Comparison of ENCODE assay signal across 9 cellular contexts in genomic region chr17:81429353-81429774, GRCh38. TPM values are rescaled to one million over a fixed set of nuclear protein-coding genes. Genes with fewer than 3 reads are reported as not detected.
DNase-seq lines count a peak whose midpoint lies in the region; ATAC-seq, FAIRE-seq and TF ChIP-seq lines count a peak whose summit lies in the region.
"Had no signal": no experiment of that assay in that cellular context is flagged by ENCODE, and none has a peak within 500 bp of the region (broad histone marks: within the 10 kb centered on the region; RNA-seq: fewer than 3 reads in every experiment).

No MANE protein-coding gene starts in this region.

- no peak overlapping the region for H2AFZ ChIP-seq in keratinocyte (ENCODE audit: control insufficient read depth, low read length)

- intact Hi-C loops in CD4-positive, alpha-beta T cell (cut with DNase I, micrococcal nuclease): no loop called here
- intact Hi-C loops in ascending aorta (cut with DNase I): loop anchor here (2.0 to 5.0 kb wide), 2 partner anchors 51 to 168 kb away; no protein-coding TSS in a partner anchor

- peak; percentile 10 for ATAC-seq in CD4-positive, alpha-beta T cell (ENCODE audit: poor library complexity)
- ATAC-seq in HG02588 (IDR thresholded peaks at IDR 0.05; ENCODE audit: unreplicated experiment) (no peak), GM18502 (IDR thresholded peaks at IDR 0.05; ENCODE audit: poor library complexity, unreplicated experiment) (no peak)

- no peak overlapping the region for H3K27ac ChIP-seq in CD4-positive, alpha-beta T cell (ENCODE audit: low read depth, low read length)
- H3K27ac ChIP-seq in ascending aorta (peak overlapping the region; percentile 70 to 75), keratinocyte (ENCODE audit: control insufficient read depth, insufficient read depth, low read length) (no peak overlapping the region)
- H3K27ac ChIP-seq: cardiac muscle cell had no signal

- H3K27me3 Mint-ChIP-seq in CD4-positive, alpha-beta T cell: peaks cover 15% of the 10 kb centered on the region
- H3K27me3 Mint-ChIP-seq in activated CD4-positive, alpha-beta T cell treated with anti-CD3 and anti-CD28 coated beads, Interleukin-2, amount 10 ng/mL, durations not matched to agents 7 days and 5 days: peaks cover 17% of the 10 kb centered on the region

- H3K9me3 Mint-ChIP-seq in CD4-positive, alpha-beta T cell: no peaks in the 10 kb centered on the region
- H3K9me3 Mint-ChIP-seq in activated CD4-positive, alpha-beta T cell treated with anti-CD3 and anti-CD28 coated beads, Interleukin-2, amount 10 ng/mL, durations not matched to agents 7 days and 5 days: no peaks in the 10 kb centered on the region

- no peak overlapping the region for H3K9ac ChIP-seq in keratinocyte (ENCODE audit: control insufficient read depth, extremely low read depth, insufficient read depth, low read length)

- H3K4me2 ChIP-seq in keratinocyte (ENCODE audit: control insufficient read depth, extremely low read depth, insufficient read depth, low read depth, low read length): peak overlapping the region; percentile 22

- no peaks in the 10 kb centered on the region for H3K79me2 ChIP-seq in keratinocyte (ENCODE audit: control insufficient read depth, insufficient read depth, low read length)

- dilution Hi-C loops in keratinocyte (cut with MboI; ENCODE audit: extremely low pct_ligation_motif_present, low sequenced_read_pairs): no loop called here

- no peak for TF ChIP-seq CTCF in CD4-positive, alpha-beta T cell (IDR thresholded peaks at IDR 0.05)
- TF ChIP-seq CTCF in ascending aorta (IDR thresholded peaks at IDR 0.05) (no peak), keratinocyte (optimal IDR thresholded peaks at IDR 0.05 in 1 of 3, IDR thresholded peaks at IDR 0.05 in 1 of 3, conservative IDR thresholded peaks at IDR 0.05 in 1 of 3; ENCODE audit: extremely low read depth in 1 of 3, insufficient read depth in 2 of 3, low read length in 3 of 3) (no peak)

- no peak for FAIRE-seq in keratinocyte (lab: Jason Lieb, UNC)

- H3K27me3 ChIP-seq in CD4-positive, alpha-beta T cell (ENCODE audit: control insufficient read depth, insufficient read depth, low read length): peaks cover 56% of the 10 kb centered on the region
- no peaks in the 10 kb centered on the region for H3K27me3 ChIP-seq in ascending aorta
- peaks cover 39% of the 10 kb centered on the region for H3K27me3 ChIP-seq in keratinocyte (ENCODE audit: control insufficient read depth, extremely low read depth, insufficient read depth, low read length)
- H3K27me3 ChIP-seq: cardiac muscle cell had no signal

- H3K9me3 ChIP-seq in CD4-positive, alpha-beta T cell (ENCODE audit: control insufficient read depth, low read length): no peaks in the 10 kb centered on the region
- H3K9me3 ChIP-seq in ascending aorta: no peaks in the 10 kb centered on the region
- H3K9me3 ChIP-seq in keratinocyte (ENCODE audit: control insufficient read depth, low read depth, low read length): peaks cover 8% of the 10 kb centered on the region

- H3K4me3 ChIP-seq in ascending aorta (peak overlapping the region; percentile 37 to 50), keratinocyte (ENCODE audit: control insufficient read depth in 2 of 3, extremely low read depth in 1 of 3, insufficient read depth in 2 of 3, low read depth in 1 of 3, low read length in 3 of 3) (peak overlapping the region in 1 of 3 experiments; percentile 3)
- H3K4me3 ChIP-seq: cardiac muscle cell had no signal

- peaks cover 28 to 49% of the 10 kb centered on the region in 2 donors for H3K4me1 ChIP-seq in ascending aorta
- peaks cover 16% of the 10 kb centered on the region for H3K4me1 ChIP-seq in keratinocyte (ENCODE audit: control insufficient read depth, extremely low read depth, insufficient read depth, low read length)

- peaks cover 6% of the 10 kb centered on the region for H3K4me1 Mint-ChIP-seq in CD4-positive, alpha-beta T cell (ENCODE audit: low read depth)
- H3K4me1 Mint-ChIP-seq in activated CD4-positive, alpha-beta T cell treated with anti-CD3 and anti-CD28 coated beads, Interleukin-2, amount 10 ng/mL, durations not matched to agents 7 days and 5 days: no peaks in the 10 kb centered on the region

- H3K27ac Mint-ChIP-seq in CD4-positive, alpha-beta T cell: no peak overlapping the region
- H3K27ac Mint-ChIP-seq in activated CD4-positive, alpha-beta T cell treated with anti-CD3 and anti-CD28 coated beads, Interleukin-2, amount 10 ng/mL, durations not matched to agents 7 days and 5 days: no peak overlapping the region

- CTCF ChIA-PET in CD4-positive, alpha-beta T cell (lab: Charles Lee): interaction anchor here (1.0 to 1.1 kb wide), 2 partner anchors 55 to 138 kb away, joined by 3 read pairs; no protein-coding TSS in a partner anchor
- CTCF ChIA-PET in activated CD4-positive, alpha-beta T cell treated with anti-CD3 and anti-CD28 coated beads, Interleukin-2, amount 10 ng/mL, durations not matched to agents 7 days and 5 days (lab: Charles Lee): interaction anchor here (1.1 to 1.6 kb wide), 6 partner anchors 11 to 120 kb away, joined by 3 to 4 read pairs (median 3); no protein-coding TSS in a partner anchor

- no peaks in the 10 kb centered on the region for H3K36me3 Mint-ChIP-seq in CD4-positive, alpha-beta T cell (ENCODE audit: low read depth)
- H3K36me3 Mint-ChIP-seq in activated CD4-positive, alpha-beta T cell treated with anti-CD3 and anti-CD28 coated beads, Interleukin-2, amount 10 ng/mL, durations not matched to agents 7 days and 5 days (ENCODE audit: low read depth): no peaks in the 10 kb centered on the region

- no peaks in the 10 kb centered on the region for H3K9me1 ChIP-seq in keratinocyte (ENCODE audit: control insufficient read depth, extremely low read depth, insufficient read depth, low read length)

- DNase-seq in CD4-positive, alpha-beta T cell: peak in 1 of 10 experiments; percentile 15
- DNase-seq in NCI-H1105 (lab: John Stamatoyannopoulos, UW) (peak; percentile 81), ascending aorta (ENCODE audit: low spot score in 2 of 2) (peak in 1 of 2 donors; percentile 88), keratinocyte (ENCODE audit: low read depth, low spot score) (no peak), ureter (ENCODE audit: low spot score) (peak; percentile 85)
- no peak for DNase-seq in activated CD4-positive, alpha-beta T cell treated with anti-CD3 and anti-CD28 coated beads, Interleukin-2, amount 10 ng/mL, durations not matched to agents 7 days and 5 days

- H3K4me3 Mint-ChIP-seq in CD4-positive, alpha-beta T cell: no peak overlapping the region
- H3K4me3 Mint-ChIP-seq in activated CD4-positive, alpha-beta T cell treated with anti-CD3 and anti-CD28 coated beads, Interleukin-2, amount 10 ng/mL, durations not matched to agents 7 days and 5 days: no peak overlapping the region

- H3K36me3 ChIP-seq in ascending aorta (no peaks in the 10 kb centered on the region), keratinocyte (ENCODE audit: control insufficient read depth in 2 of 2, extremely low read depth in 1 of 2, insufficient read depth in 2 of 2, low read length in 2 of 2) (no peaks in the 10 kb centered on the region)
- H3K36me3 ChIP-seq: cardiac muscle cell had no signal

- POLR2A ChIA-PET in CD4-positive, alpha-beta T cell (lab: Charles Lee): interaction anchor here (1.5 kb wide), 1 partner anchor 190 kb away, joined by 4 read pairs; the partner anchor contains the start of genes NDUFAF8 and TEPSIN
- POLR2A ChIA-PET in activated CD4-positive, alpha-beta T cell treated with anti-CD3 and anti-CD28 coated beads, Interleukin-2, amount 10 ng/mL, durations not matched to agents 7 days and 5 days (lab: Charles Lee): no interaction called here

- H4K20me1 ChIP-seq in keratinocyte (ENCODE audit: control insufficient read depth, extremely low read depth, insufficient read depth, low read length): peaks cover 8% of the 10 kb centered on the region

RNA-seq across cellular contexts. Expression of gene BAHCC1, which starts 34.1 kb away (rescaled TPM):
- total RNA-seq in CD4-positive, alpha-beta T cell: under 1 TPM; 0.20 to 0.41 TPM
- total RNA-seq in ascending aorta (29.1 TPM), ureter (23.7 TPM)
- polyA plus RNA-seq in keratinocyte: 0.52 to 1.0 TPM (median 0.80 TPM) in 3 replicates
- polyA plus RNA-seq in keratinocyte (2011; ENCODE audit: low read depth): 0.74 TPM
- 0.13 and 0.88 TPM in 2 replicates for polyA plus RNA-seq in keratinocyte (2011; cell fraction: cytosol; rRNA removed)
- 3.0 and 5.1 TPM in 2 replicates for polyA plus RNA-seq in keratinocyte (2011; cell fraction: nucleus; rRNA removed)
- polyA plus RNA-seq in keratinocyte (2012; ENCODE audit: low replicate concordance): 0.85 and 2.5 TPM in 2 replicates
- polyA minus RNA-seq in keratinocyte: 0.99 to 4.3 TPM (median 1.3 TPM) in 3 replicates
- polyA minus RNA-seq in keratinocyte (2011; cell fraction: cytosol; rRNA and poly(A)+ RNA removed): 0.96 TPM
- polyA minus RNA-seq in keratinocyte (2011; cell fraction: nucleus; rRNA and poly(A)+ RNA removed): 4.7 and 6.7 TPM in 2 replicates
- not detected for total RNA-seq in activated CD4-positive, alpha-beta T cell treated with anti-CD3 and anti-CD28 coated beads, Interleukin-2, amount 10 ng/mL, durations not matched to agents 7 days and 5 days

Comparison
In these comparisons a context has a peak if more than half of its experiments do, and no peak if none do; other contexts are left out.
1. DNase-seq: peak in NCI-H1105 (single experiment) and ureter (single experiment); none in keratinocyte (single experiment) and activated CD4-positive, alpha-beta T cell treated with anti-CD3 and anti-CD28 coated beads, Interleukin-2, amount 10 ng/mL, durations not matched to agents 7 days and 5 days (single experiment).
2. H3K27ac ChIP-seq: peak in ascending aorta (2 of 2); none in CD4-positive, alpha-beta T cell (single experiment) and keratinocyte (single experiment).
3. RNA of gene BAHCC1, which starts 34.1 kb away (total RNA-seq): 29.1 TPM in ascending aorta (single experiment) and 23.7 TPM in ureter (single experiment); 0.20 to 0.41 TPM in CD4-positive, alpha-beta T cell and not detected in activated CD4-positive, alpha-beta T cell treated with anti-CD3 and anti-CD28 coated beads, Interleukin-2, amount 10 ng/mL, durations not matched to agents 7 days and 5 days; every median in the first group is over 10 times any median in the second.